22 cellular contexts compared by ENCODE assay signal in the genomic region with DNA sequence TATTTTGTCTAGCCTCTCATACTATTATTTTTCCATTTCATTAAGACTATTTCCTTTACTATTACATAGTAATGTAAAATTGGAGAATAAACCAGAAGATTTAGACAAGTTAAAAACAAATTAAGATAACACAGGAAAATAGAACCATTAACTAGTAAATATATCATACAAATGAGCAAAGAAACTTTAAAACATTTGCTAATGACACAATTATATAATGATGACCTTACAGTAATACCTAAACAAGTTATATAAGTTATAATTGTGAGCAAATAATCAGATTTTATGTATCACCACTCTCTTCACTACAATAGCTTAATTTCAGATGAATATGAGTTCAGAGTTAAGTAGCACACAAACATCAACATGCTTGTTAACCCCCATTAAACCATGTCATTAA.
"Had no signal": no experiment of that assay in that cellular context is flagged by ENCODE, and none has a peak within 500 bp of the region (broad histone marks: within the 10 kb centered on the region; RNA-seq: fewer than 3 reads in every experiment).

No MANE protein-coding gene starts in this region.

- H3K4me3 Mint-ChIP-seq: dendritic cell treated with granulocyte-macrophage colony-stimulating factor and Interleukin-4, amounts not matched to agents 40 ng/mL and 50 ng/mL, for 4 days; immature natural killer cell; naive thymus-derived CD8-positive, alpha-beta T cell; stimulated activated naive B cell treated with anti-CD40 and anti-IgM and Interleukin-4, amounts not matched to agents 10 μg/mL and 1 μg/mL and 100 μg/mL, for 72 hours; stimulated activated naive CD8-positive, alpha-beta T cell treated with anti-CD3 and anti-CD28 coated beads, Interleukin-15, amount 100 ng/mL, for 72 hours had no signal

- H3K27me3 Mint-ChIP-seq: dendritic cell treated with granulocyte-macrophage colony-stimulating factor and Interleukin-4, amounts not matched to agents 40 ng/mL and 50 ng/mL, for 4 days; naive thymus-derived CD8-positive, alpha-beta T cell; stimulated activated naive B cell treated with anti-CD40 and anti-IgM and Interleukin-4, amounts not matched to agents 10 μg/mL and 1 μg/mL and 100 μg/mL, for 72 hours; stimulated activated naive CD8-positive, alpha-beta T cell treated with anti-CD3 and anti-CD28 coated beads, Interleukin-15, amount 100 ng/mL, for 72 hours had no signal

- H3K27me3 ChIP-seq: gastrocnemius medialis, neutrophil, sigmoid colon, testis, tibial nerve had no signal

- H3K9me3 ChIP-seq: gastrocnemius medialis, mucosa of descending colon, neutrophil, sigmoid colon, testis, tibial nerve had no signal

- FAIRE-seq: endothelial cell of umbilical vein had no signal

- H3K9me3 Mint-ChIP-seq: dendritic cell treated with granulocyte-macrophage colony-stimulating factor and Interleukin-4, amounts not matched to agents 40 ng/mL and 50 ng/mL, for 4 days; stimulated activated naive B cell treated with anti-CD40 and anti-IgM and Interleukin-4, amounts not matched to agents 10 μg/mL and 1 μg/mL and 100 μg/mL, for 72 hours; stimulated activated naive CD8-positive, alpha-beta T cell treated with anti-CD3 and anti-CD28 coated beads, Interleukin-15, amount 100 ng/mL, for 72 hours had no signal

- H3K36me3 Mint-ChIP-seq: naive thymus-derived CD8-positive, alpha-beta T cell had no signal

- ATAC-seq: gastrocnemius medialis; left ventricle myocardium superior; mucosa of descending colon; naive thymus-derived CD8-positive, alpha-beta T cell; stimulated activated naive B cell treated with anti-CD40 and anti-IgM and Interleukin-4, amounts not matched to agents 10 μg/mL and 1 μg/mL and 100 μg/mL, for 72 hours; stimulated activated naive CD8-positive, alpha-beta T cell treated with anti-CD3 and anti-CD28 coated beads, Interleukin-15, amount 100 ng/mL, for 72 hours had no signal

- H3K27ac ChIP-seq: gastrocnemius medialis, neutrophil, skin epidermis, testis had no signal

- H3K27ac Mint-ChIP-seq: dendritic cell treated with granulocyte-macrophage colony-stimulating factor and Interleukin-4, amounts not matched to agents 40 ng/mL and 50 ng/mL, for 4 days; immature natural killer cell; naive thymus-derived CD8-positive, alpha-beta T cell; stimulated activated naive B cell treated with anti-CD40 and anti-IgM and Interleukin-4, amounts not matched to agents 10 μg/mL and 1 μg/mL and 100 μg/mL, for 72 hours; stimulated activated naive CD8-positive, alpha-beta T cell treated with anti-CD3 and anti-CD28 coated beads, Interleukin-15, amount 100 ng/mL, for 72 hours had no signal

- H3K4me1 Mint-ChIP-seq: immature natural killer cell; naive thymus-derived CD8-positive, alpha-beta T cell; stimulated activated naive CD8-positive, alpha-beta T cell treated with anti-CD3 and anti-CD28 coated beads, Interleukin-15, amount 100 ng/mL, for 72 hours had no signal

- H3K4me1 ChIP-seq: gastrocnemius medialis, testis had no signal

- H3K4me3 ChIP-seq: gastrocnemius medialis, lung, mucosa of descending colon, sigmoid colon, skin epidermis, testis had no signal

- DNase-seq: cerebellar nuclear complex; erythroblast; gastrocnemius medialis; glutamatergic neuron; immature natural killer cell; left colon; left ventricle myocardium superior; mesenchymal stem cell; mucosa of descending colon; naive thymus-derived CD8-positive, alpha-beta T cell; sigmoid colon; stimulated activated CD4-positive, alpha-beta T cell treated with anti-CD3 and anti-CD28 coated beads, Interleukin-2, amount 100 ng/mL, for 24 hours; stimulated activated CD4-positive, alpha-beta T cell treated with anti-CD3 and anti-CD28 coated beads, Interleukin-4, amount 100 ng/mL, for 4 hours; stimulated activated naive B cell treated with anti-CD40 and anti-IgM and Interleukin-4, amounts not matched to agents 10 μg/mL and 1 μg/mL and 100 μg/mL, for 72 hours; stimulated activated naive CD8-positive, alpha-beta T cell treated with anti-CD3 and anti-CD28 coated beads, Interleukin-15, amount 100 ng/mL, for 72 hours; testis had no signal

- H3K36me3 ChIP-seq: gastrocnemius medialis, neutrophil had no signal
